Comparison of ENCODE assay signal across 8 cellular contexts in the genomic region with DNA sequence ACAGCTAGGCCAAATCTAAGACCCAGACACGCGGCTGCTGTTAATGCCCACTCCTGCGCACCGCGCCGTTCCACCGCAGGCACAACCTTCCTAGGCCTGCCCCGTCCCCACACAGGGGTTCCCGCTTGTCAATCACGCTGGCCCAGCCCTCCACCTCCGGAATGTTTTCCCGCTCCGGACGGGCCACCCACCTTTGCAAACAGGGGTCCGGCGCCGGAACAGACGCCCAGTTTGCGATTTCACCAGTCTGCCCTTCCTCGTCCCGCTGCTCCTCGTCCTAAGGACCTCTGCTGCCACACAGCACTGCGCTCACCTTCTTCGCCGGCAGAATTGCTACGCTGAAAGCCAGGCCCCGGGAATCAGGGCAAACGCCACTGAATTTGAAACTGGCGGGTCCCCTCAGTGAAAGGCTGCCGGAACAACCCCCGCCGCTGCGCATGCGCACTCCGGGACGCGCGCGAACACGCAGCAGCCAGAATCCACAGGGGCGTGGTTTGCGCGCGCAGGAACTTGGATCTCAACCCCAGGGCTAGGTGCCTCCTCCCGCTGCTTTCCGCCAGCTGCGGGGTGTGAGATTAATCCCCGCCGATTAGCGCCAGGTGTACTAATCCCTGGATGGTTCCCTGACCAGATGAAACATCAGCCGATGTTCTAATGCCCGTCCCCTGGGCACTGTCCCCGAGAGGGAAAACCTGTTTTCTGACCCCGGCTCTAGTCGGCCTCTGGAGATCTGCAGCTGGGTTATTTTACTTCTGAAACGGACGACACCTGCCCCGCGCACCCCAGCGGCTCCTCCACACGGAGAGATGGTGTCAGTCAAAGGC.
DNase-seq lines count a peak whose midpoint lies in the region; ATAC-seq and TF ChIP-seq lines count a peak whose summit lies in the region.
"Not testable (repeated sequence)": the region's sequence is repeated elsewhere in the genome, so short reads cannot be mapped to it uniquely, and the experiment has no call there.

No MANE protein-coding gene starts in this region.

- H3K4me3 Mint-ChIP-seq in WTC11: peak overlapping the region; percentile 97

- H3K27ac Mint-ChIP-seq in WTC11: peak overlapping the region; percentile 98

- H3K9me3 Mint-ChIP-seq in WTC11: not testable (repeated sequence)

- not testable (repeated sequence) for H3K27me3 Mint-ChIP-seq in WTC11 (ENCODE audit: low read depth)

- ATAC-seq in GM19023 (IDR thresholded peaks at IDR 0.05; ENCODE audit: unreplicated experiment) (peak; percentile 74), HG03139 (IDR thresholded peaks at IDR 0.05; ENCODE audit: unreplicated experiment) (peak; percentile 69), WTC11 (peak; percentile 91)

- peaks cover 10% of the 10 kb centered on the region for H3K4me1 Mint-ChIP-seq in WTC11

- CTCF ChIA-PET in WTC11 (lab: Charles Lee): interaction anchor here (2.8 kb wide), 1 partner anchor 21 kb away, joined by 18 read pairs; no protein-coding TSS in a partner anchor

- H3K36me3 Mint-ChIP-seq in WTC11: not testable (repeated sequence)

- DNase-seq in AG09309 (ENCODE audit: low read depth): not testable (repeated sequence)
- peak; percentile 85 for DNase-seq in NCI-H2227 (lab: John Stamatoyannopoulos, UW; ENCODE audit: unreplicated experiment)
- peak; percentile 87 for DNase-seq in WTC11 (ENCODE audit: low spot score)
- peak; percentile 79 to 82 for DNase-seq in cardiac fibroblast (ENCODE audit: low read depth in 2 of 2)
- DNase-seq in islet precursor cell: peak; percentile 95
- peak; percentile 86 to 89 for DNase-seq in stimulated activated CD4-positive, alpha-beta T cell treated with anti-CD3 and anti-CD28 coated beads, Interleukin-12 subunit alpha, Interleukin-12 subunit beta, amount 100 ng/mL, for 24 hours (ENCODE audit: low read depth in 2 of 2)

- H3K4me3 ChIP-seq in AG09309 (ENCODE audit: control insufficient read depth, low read depth, low read length): peak overlapping the region; percentile 66
- H3K4me3 ChIP-seq in cardiac fibroblast (replicated peaks in 1 of 2; ENCODE audit: low read depth in 2 of 2, low read length in 2 of 2): peak overlapping the region; percentile 59 to 61

- not testable (repeated sequence) for TF ChIP-seq CTCF in AG09309 (IDR thresholded peaks at IDR 0.05; ENCODE audit: control insufficient read depth, insufficient read depth, low read depth, low read length, missing control alignments); WTC11 (IDR thresholded peaks at IDR 0.05); cardiac fibroblast (IDR thresholded peaks at IDR 0.05; ENCODE audit: low read depth, low read length)

- POLR2A ChIA-PET in WTC11 (lab: Charles Lee): not testable (repeated sequence)

TF ChIP-seq in WTC11, 78 proteins besides CTCF, POLR2A, EP300 and RAD21:
- TF ChIP-seq, protein P1, sequence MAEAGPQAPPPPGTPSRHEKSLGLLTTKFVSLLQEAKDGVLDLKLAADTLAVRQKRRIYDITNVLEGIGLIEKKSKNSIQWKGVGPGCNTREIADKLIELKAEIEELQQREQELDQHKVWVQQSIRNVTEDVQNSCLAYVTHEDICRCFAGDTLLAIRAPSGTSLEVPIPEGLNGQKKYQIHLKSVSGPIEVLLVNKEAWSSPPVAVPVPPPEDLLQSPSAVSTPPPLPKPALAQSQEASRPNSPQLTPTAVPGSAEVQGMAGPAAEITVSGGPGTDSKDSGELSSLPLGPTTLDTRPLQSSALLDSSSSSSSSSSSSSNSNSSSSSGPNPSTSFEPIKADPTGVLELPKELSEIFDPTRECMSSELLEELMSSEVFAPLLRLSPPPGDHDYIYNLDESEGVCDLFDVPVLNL (CRISPR knock-in tag; IDR thresholded peaks at IDR 0.05; ENCODE audit: borderline replicate concordance, low read depth): peak; percentile 62; the same call in 1 of the 2 replicates
- TF ChIP-seq FOXK1 (CRISPR knock-in tag; IDR thresholded peaks at IDR 0.05): peak; percentile 18; the same call in 1 of the 2 replicates
- peak; percentile 61; the same call in 1 of the 2 replicates for TF ChIP-seq E2F5 (CRISPR knock-in tag; IDR thresholded peaks at IDR 0.05)
